Comparison of ENCODE assay signal across 23 cellular contexts in the genomic region with DNA sequence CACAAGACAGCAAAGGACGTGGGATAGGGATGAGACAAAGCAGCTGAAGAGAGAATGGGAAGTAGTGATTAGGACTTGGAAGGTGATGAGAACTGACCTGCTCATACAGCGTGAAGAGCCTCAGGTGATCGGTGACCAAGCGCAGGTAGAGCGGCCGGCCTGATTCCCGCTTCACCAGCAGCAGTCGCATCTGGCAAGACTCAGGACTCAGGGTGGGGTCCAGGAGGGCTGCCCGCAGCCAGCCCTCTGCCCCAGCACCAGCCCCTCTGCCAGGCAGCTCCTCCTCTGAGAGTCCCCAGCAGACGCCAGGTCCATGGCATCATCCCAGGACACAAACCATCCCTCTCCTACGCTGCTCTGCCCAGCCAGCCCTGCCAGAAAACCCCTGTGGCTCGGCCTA. TPM values are rescaled to one million over a fixed set of nuclear protein-coding genes. Genes with fewer than 3 reads are reported as not detected.
"Had no signal": no experiment of that assay in that cellular context is flagged by ENCODE, and none has a peak within 500 bp of the region (broad histone marks: within the 10 kb centered on the region; RNA-seq: fewer than 3 reads in every experiment).

No MANE protein-coding gene starts in this region.

- DNase-seq: cerebellar nuclear complex; colonic mucosa; dermis blood vessel endothelial cell; endodermal cell; heart left ventricle; hippocampal formation; left colon; left ventricle myocardium superior; mesendoderm; naive B cell; ovary; stimulated activated CD4-positive, alpha-beta T cell treated with anti-CD3 and anti-CD28 coated beads, Interleukin-2, amount 100 ng/mL, for 24 hours; stimulated activated CD4-positive, alpha-beta T cell treated with anti-CD3 and anti-CD28 coated beads, Interleukin-4, amount 100 ng/mL, for 4 hours; stimulated activated naive CD8-positive, alpha-beta T cell treated with anti-CD3 and anti-CD28 coated beads, Interleukin-15, Interleukin-2, amounts not matched to agents 100 U/mL and 50 U/mL, for 24 hours; substantia nigra; transverse colon had no signal

- H3K27me3 Mint-ChIP-seq: naive B cell had no signal

- H3K4me3 Mint-ChIP-seq: endodermal cell, naive B cell, nephron had no signal

- H3K4me1 Mint-ChIP-seq: endodermal cell, nephron had no signal

- H3K9me3 Mint-ChIP-seq: endodermal cell, naive B cell, nephron had no signal

- H3K27ac Mint-ChIP-seq: endodermal cell, nephron had no signal

- ATAC-seq: heart left ventricle; left colon; left ventricle myocardium superior; stimulated activated naive CD8-positive, alpha-beta T cell treated with anti-CD3 and anti-CD28 coated beads, Interleukin-15, Interleukin-2, amounts not matched to agents 100 U/mL and 50 U/mL, for 24 hours had no signal

- H3K4me3 ChIP-seq: colonic mucosa, heart left ventricle, lung, ovary, right atrium auricular region, sigmoid colon, skin epidermis, thoracic aorta, transverse colon had no signal

RNA-seq across cellular contexts. Expression of gene KLHL33, which starts 53.4 kb away (rescaled TPM):
- total RNA-seq: glomerular endothelial cell had no signal
